Comparison of ENCODE assay signal across 23 cellular contexts in genomic region chr11:2261436-2262230, GRCh38. TPM values are rescaled to one million over a fixed set of nuclear protein-coding genes. Genes with fewer than 3 reads are reported as not detected.
DNase-seq lines count a peak whose midpoint lies in the region; ATAC-seq and TF ChIP-seq lines count a peak whose summit lies in the region.
"Had no signal": no experiment of that assay in that cellular context is flagged by ENCODE, and none has a peak within 500 bp of the region (broad histone marks: within the 10 kb centered on the region; RNA-seq: fewer than 3 reads in every experiment).

No MANE protein-coding gene starts in this region.

- intact Hi-C loops in left colon (cut with DNase I, micrococcal nuclease) = no loop called here
- intact Hi-C loops in spleen (cut with DNase I; ENCODE audit: low total_unique reads) = no loop called here

- TF ChIP-seq CTCF in spleen (IDR thresholded peaks at IDR 0.05 in 8 of 11, conservative IDR thresholded peaks at IDR 0.05 in 3 of 11) = no peak

- H3K9me3 ChIP-seq in spleen = no peaks in the 10 kb centered on the region
- H3K9me3 ChIP-seq in T-helper 17 cell (ENCODE audit: control insufficient read depth, low read length, poor library complexity, severe bottlenecking) = no peaks in the 10 kb centered on the region
- H3K9me3 ChIP-seq: HAP-1 had no signal

- no peak overlapping the region for H3K4me3 ChIP-seq in spleen
- H3K4me3 ChIP-seq: HAP-1 had no signal

- peaks cover 5% of the 10 kb centered on the region for H3K27me3 Mint-ChIP-seq in T-helper 17 cell
- H3K27me3 Mint-ChIP-seq: B cell had no signal

- H3K27ac Mint-ChIP-seq in T-helper 17 cell = no peak overlapping the region
- H3K27ac Mint-ChIP-seq: B cell had no signal

- no peak overlapping the region for H3K4me3 Mint-ChIP-seq in T-helper 17 cell
- H3K4me3 Mint-ChIP-seq: B cell had no signal

- no peaks in the 10 kb centered on the region for H3K36me3 ChIP-seq in spleen
- H3K36me3 ChIP-seq: HAP-1 had no signal

- peaks cover 0 to 8% (median 0%) of the 10 kb centered on the region in 7 donors for H3K27me3 ChIP-seq in spleen (replicated peaks in 1 of 7)

- H3K4me1 Mint-ChIP-seq in T-helper 17 cell = peaks cover 15% of the 10 kb centered on the region

- no peak for ATAC-seq in left colon
- ATAC-seq in T-helper 17 cell = no peak
- ATAC-seq in HG02840 (IDR thresholded peaks at IDR 0.05; ENCODE audit: low FRiP score, unreplicated experiment) = no peak
- ATAC-seq: SK-N-SH treated with all-trans-retinoic acid at 6 μM for 48 hours had no signal

- no peaks in the 10 kb centered on the region for H3K36me3 Mint-ChIP-seq in T-helper 17 cell (ENCODE audit: low read depth)

- 86 to 94% (median 88%) methylated on average over 13 to 21 of the region's 21 CpGs for WGBS in spleen, 5 donors

- no peak for TF ChIP-seq POLR2A in spleen (IDR thresholded peaks at IDR 0.05)

- DNase-seq in H4 (ENCODE audit: low spot score) = peak; percentile 4
- peak; percentile 99 for DNase-seq in NCI-H526 (lab: John Stamatoyannopoulos, UW)
- peak; percentile 1 to 23 for DNase-seq in left colon
- DNase-seq in spleen = peak; percentile 49
- no peak for DNase-seq in SK-N-DZ (ENCODE audit: low spot score)
- DNase-seq in T-helper 17 cell = no peak
- DNase-seq: ACHN, DMS 273 treated with DMSO at 0.1 percent for 48 hours, GDM1, MM.1S, NCI-H1105, NCI-H1694, NCI-H2107, NCI-H510A, NCI-H82, SHP77 treated with DMSO at 0.1 percent for 48 hours had no signal

- no peak overlapping the region for H3K27ac ChIP-seq in spleen

- H3K4me1 ChIP-seq in spleen = peaks cover 11 to 20% (median 17%) of the 10 kb centered on the region in 6 donors
- H3K4me1 ChIP-seq: HAP-1 had no signal

RNA-seq across cellular contexts. Expression of gene ASCL2, which starts 8.8 kb away (rescaled TPM):
- total RNA-seq in H4 (2014; rRNA removed; shearing (Covaris generic)) = not detected in 2 replicates
- total RNA-seq in left colon = 10 to 100 TPM in 1 of 2 donors, 1 to 10 TPM in 1; 6.3 to 10.4 TPM
- total RNA-seq in spleen = 1 to 10 TPM; 1.9 to 3.0 (median 2.3) TPM
- 1 to 10 TPM in 1 of 3 donors, under 1 TPM in 2; 0.68 to 1.3 (median 0.93) TPM for polyA plus RNA-seq in spleen
- polyA plus RNA-seq in SK-N-DZ (2014; cell fraction: cytosol; rRNA removed) = not detected in 2 replicates
- polyA plus RNA-seq in SK-N-DZ (2014; cell fraction: nucleus; rRNA removed) = not detected in 2 replicates
- total RNA-seq in T-helper 17 cell = under 1 TPM in 1 of 2 donors, not detected in 1; 0.18 TPM
- total RNA-seq: Daoy, LHCN-M2, RPMI7951 had no signal

RNA-seq across cellular contexts. Expression of gene C11orf21, which starts 40.1 kb away (rescaled TPM):
- total RNA-seq in H4 (2014; rRNA removed; shearing (Covaris generic)) = 0.10 and 1.5 TPM in 2 replicates
- total RNA-seq in left colon = under 1 TPM; 0.15 to 0.78 TPM
- 10 to 100 TPM; 10.6 to 24.9 (median 18.1) TPM for total RNA-seq in spleen
- polyA plus RNA-seq in spleen = 10 to 100 TPM in 1 of 3 donors, 1 to 10 TPM in 2; 8.6 to 12.1 (median 8.9) TPM
- polyA plus RNA-seq in SK-N-DZ (2014; cell fraction: cytosol; rRNA removed) = not detected in 2 replicates
- polyA plus RNA-seq in SK-N-DZ (2014; cell fraction: nucleus; rRNA removed) = 0.29 TPM in 1 of 2 replicates, not detected in the other
- total RNA-seq in T-helper 17 cell = 10 to 100 TPM; 50.1 to 89.1 TPM
- total RNA-seq: LHCN-M2 had no signal

RNA-seq across cellular contexts. Expression of gene TSPAN32, which starts 40.2 kb away (rescaled TPM):
- 0.81 and 4.0 TPM in 2 replicates for total RNA-seq in H4 (2014; rRNA removed; shearing (Covaris generic))
- 1 to 10 TPM in 1 of 2 donors, not detected in 1; 1.3 TPM for total RNA-seq in left colon
- total RNA-seq in spleen = 10 to 100 TPM; 10.6 to 21.0 (median 17.6) TPM
- 10 to 100 TPM; 11.2 to 21.8 (median 14.1) TPM for polyA plus RNA-seq in spleen
- polyA plus RNA-seq in SK-N-DZ (2014; cell fraction: cytosol; rRNA removed) = not detected in 2 replicates
- polyA plus RNA-seq in SK-N-DZ (2014; cell fraction: nucleus; rRNA removed) = 0.17 and 0.58 TPM in 2 replicates
- 10 to 100 TPM; 65.7 to 93.2 TPM for total RNA-seq in T-helper 17 cell
- total RNA-seq: Daoy, LHCN-M2 had no signal

Comparison
In these comparisons a context has a peak if more than half of its experiments do, and no peak if none do; other contexts are left out.
1. DNase-seq: peak in H4 (single experiment), NCI-H526 (2 of 2), left colon (2 of 2) and spleen (single experiment); none in SK-N-DZ (single experiment) and T-helper 17 cell (0 of 3).